Comparison of ENCODE assay signal across 21 cellular contexts in genomic region chr9:124190761-124191160, GRCh38.
DNase-seq lines count a peak whose midpoint lies in the region; ATAC-seq and TF ChIP-seq lines count a peak whose summit lies in the region.
"Had no signal": no experiment of that assay in that cellular context is flagged by ENCODE, and none has a peak within 500 bp of the region (broad histone marks: within the 10 kb centered on the region; RNA-seq: fewer than 3 reads in every experiment).

No MANE protein-coding gene starts in this region.

- H4K20me1 ChIP-seq in neural progenitor cell (ENCODE audit: low read depth): no peaks in the 10 kb centered on the region

- H3K9ac ChIP-seq in neural progenitor cell (no peak overlapping the region), endodermal cell (ENCODE audit: extremely low read depth, low read length, poor library complexity, severe bottlenecking) (no peak overlapping the region)

- H3K4me3 Mint-ChIP-seq in neural progenitor cell (no peak overlapping the region), endodermal cell (no peak overlapping the region)
- H3K4me3 Mint-ChIP-seq: nephron progenitor cell had no signal

- peaks cover 7% of the 10 kb centered on the region for H3K9me3 Mint-ChIP-seq in neural progenitor cell
- peaks cover 9% of the 10 kb centered on the region for H3K9me3 Mint-ChIP-seq in endodermal cell

- DNase-seq in anterior cingulate cortex (lab: John Stamatoyannopoulos, UW) (peak in 53 of 58 donors; percentile 41 to 95 (median 80)), esophagus muscularis mucosa (ENCODE audit: extremely low spot score) (peak; percentile 45), neural progenitor cell (ENCODE audit: low spot score) (peak; percentile 23), stomach (peak; percentile 14), endodermal cell (no peak), 8988T (no peak)
- DNase-seq: activated CD4-positive, alpha-beta T cell treated with anti-CD3 and anti-CD28 coated beads for 48 hours; activated gamma-delta T cell treated with Interleukin-2 at 50 U/mL for 16 hours; AML-193; COR-L47; kidney glomerular epithelial cell; mesenchymal stem cell; NCI-H1105 treated with DMSO at 0.1 percent for 48 hours; NCI-H2171; NCI-H526; nephron progenitor cell; right cardiac atrium; stimulated activated CD4-positive, alpha-beta T cell treated with anti-CD3 and anti-CD28 coated beads, Interleukin-15, amount 100 ng/mL, for 24 hours; thyroid gland had no signal

- H3K27ac Mint-ChIP-seq in neural progenitor cell (no peak overlapping the region), endodermal cell (no peak overlapping the region)

- no peak for ATAC-seq in GM21423 (IDR thresholded peaks at IDR 0.05; ENCODE audit: unreplicated experiment)
- ATAC-seq: right cardiac atrium, Right ventricle myocardium inferior had no signal

- no peak for TF ChIP-seq CTCF in esophagus muscularis mucosa (IDR thresholded peaks at IDR 0.05)
- TF ChIP-seq CTCF in neural progenitor cell (IDR thresholded peaks at IDR 0.05): no peak
- no peak for TF ChIP-seq CTCF in stomach (IDR thresholded peaks at IDR 0.05)
- no peak for TF ChIP-seq CTCF in endodermal cell (conservative IDR thresholded peaks at IDR 0.05)

- 84% methylated on average over 10 of the region's 10 CpGs for WGBS in esophagus muscularis mucosa
- WGBS in stomach, 5 donors: 84 to 91% (median 85%) methylated on average over 10 of the region's 10 CpGs
- 86 to 92% methylated on average over 5 to 10 of the region's 10 CpGs for WGBS in endodermal cell (ENCODE audit: insufficient coverage in 1 of 2, insufficient read length in 1 of 2), 2 experiments

- no peaks in the 10 kb centered on the region for H3K79me2 ChIP-seq in neural progenitor cell (ENCODE audit: low read depth)

- H3K27me3 Mint-ChIP-seq in neural progenitor cell (ENCODE audit: insufficient read depth, low read depth) (peaks cover 5% of the 10 kb centered on the region), endodermal cell (ENCODE audit: insufficient read depth) (peaks cover 11% of the 10 kb centered on the region)

- H3K27me3 ChIP-seq in esophagus muscularis mucosa (peaks cover 0 to 26% (median 0%) of the 10 kb centered on the region in 4 donors), neural progenitor cell (no peaks in the 10 kb centered on the region), stomach (peaks cover 0 to 22% (median 0%) of the 10 kb centered on the region in 3 donors), endodermal cell (ENCODE audit: control insufficient read depth, insufficient read depth, low read length, poor library complexity, severe bottlenecking) (peaks cover 21% of the 10 kb centered on the region)
- H3K27me3 ChIP-seq: thyroid gland had no signal

- TF ChIP-seq POLR2A in esophagus muscularis mucosa (IDR thresholded peaks at IDR 0.05; ENCODE audit: low read depth): no peak
- no peak for TF ChIP-seq POLR2A in stomach (IDR thresholded peaks at IDR 0.05)

- intact Hi-C loops in esophagus muscularis mucosa (cut with DNase I): no loop called here
- intact Hi-C loops in stomach (cut with DNase I; ENCODE audit: low total_unique reads): no loop called here

- no peaks in the 10 kb centered on the region for H3K4me1 Mint-ChIP-seq in neural progenitor cell
- peaks cover 9% of the 10 kb centered on the region for H3K4me1 Mint-ChIP-seq in endodermal cell
- H3K4me1 Mint-ChIP-seq: nephron progenitor cell had no signal

- H3K4me2 ChIP-seq in neural progenitor cell: no peak overlapping the region

- H3K36me3 Mint-ChIP-seq in neural progenitor cell (no peaks in the 10 kb centered on the region), endodermal cell (ENCODE audit: low read depth) (no peaks in the 10 kb centered on the region)

- no peaks in the 10 kb centered on the region for H3F3A ChIP-seq in neural progenitor cell (ENCODE audit: low read depth)

- peak overlapping the region in 1 of 4 donors; percentile 44 for H3K27ac ChIP-seq in esophagus muscularis mucosa (replicated peaks in 1 of 4)
- no peak overlapping the region for H3K27ac ChIP-seq in neural progenitor cell
- no peak overlapping the region for H3K27ac ChIP-seq in stomach
- H3K27ac ChIP-seq in endodermal cell (ENCODE audit: low read depth, low read length): no peak overlapping the region
- H3K27ac ChIP-seq: thyroid gland had no signal

- H3K9me3 ChIP-seq in esophagus muscularis mucosa (peaks cover 0 to 5% (median under 1%) of the 10 kb centered on the region in 4 donors), neural progenitor cell (ENCODE audit: low read depth) (no peaks in the 10 kb centered on the region), stomach (peaks cover 0 to 5% (median 5%) of the 10 kb centered on the region in 4 donors), endodermal cell (ENCODE audit: control insufficient read depth, low read length) (no peaks in the 10 kb centered on the region)
- H3K9me3 ChIP-seq: thyroid gland had no signal

- H3K4me1 ChIP-seq in esophagus muscularis mucosa: no peaks in the 10 kb centered on the region
- H3K4me1 ChIP-seq in neural progenitor cell: no peaks in the 10 kb centered on the region
- no peaks in the 10 kb centered on the region for H3K4me1 ChIP-seq in stomach
- no peaks in the 10 kb centered on the region for H3K4me1 ChIP-seq in endodermal cell (ENCODE audit: control insufficient read depth, insufficient read depth, low read length)
- H3K4me1 ChIP-seq: thyroid gland had no signal

- H2AFZ ChIP-seq in neural progenitor cell (replicated peaks): peak overlapping the region; percentile 26

- TF ChIP-seq EP300 in esophagus muscularis mucosa (IDR thresholded peaks at IDR 0.05) (no peak), stomach (IDR thresholded peaks at IDR 0.05) (no peak)

- H3K4me3 ChIP-seq in esophagus muscularis mucosa (no peak overlapping the region), neural progenitor cell (no peak overlapping the region), stomach (no peak overlapping the region), endodermal cell (ENCODE audit: low read length) (no peak overlapping the region)
- H3K4me3 ChIP-seq: thyroid gland had no signal

- H3K36me3 ChIP-seq in esophagus muscularis mucosa (no peaks in the 10 kb centered on the region), neural progenitor cell (no peaks in the 10 kb centered on the region), stomach (no peaks in the 10 kb centered on the region), endodermal cell (ENCODE audit: control insufficient read depth, insufficient read depth, low read length) (no peaks in the 10 kb centered on the region)
- H3K36me3 ChIP-seq: thyroid gland had no signal

Comparison
In these comparisons a context has a peak if more than half of its experiments do, and no peak if none do; other contexts are left out.
1. DNase-seq: peak in anterior cingulate cortex (53 of 58), esophagus muscularis mucosa (single experiment), neural progenitor cell (single experiment) and stomach (single experiment); none in endodermal cell (single experiment) and 8988T (single experiment).